Comparison of ENCODE assay signal across 1 cellular context in the genomic region with DNA sequence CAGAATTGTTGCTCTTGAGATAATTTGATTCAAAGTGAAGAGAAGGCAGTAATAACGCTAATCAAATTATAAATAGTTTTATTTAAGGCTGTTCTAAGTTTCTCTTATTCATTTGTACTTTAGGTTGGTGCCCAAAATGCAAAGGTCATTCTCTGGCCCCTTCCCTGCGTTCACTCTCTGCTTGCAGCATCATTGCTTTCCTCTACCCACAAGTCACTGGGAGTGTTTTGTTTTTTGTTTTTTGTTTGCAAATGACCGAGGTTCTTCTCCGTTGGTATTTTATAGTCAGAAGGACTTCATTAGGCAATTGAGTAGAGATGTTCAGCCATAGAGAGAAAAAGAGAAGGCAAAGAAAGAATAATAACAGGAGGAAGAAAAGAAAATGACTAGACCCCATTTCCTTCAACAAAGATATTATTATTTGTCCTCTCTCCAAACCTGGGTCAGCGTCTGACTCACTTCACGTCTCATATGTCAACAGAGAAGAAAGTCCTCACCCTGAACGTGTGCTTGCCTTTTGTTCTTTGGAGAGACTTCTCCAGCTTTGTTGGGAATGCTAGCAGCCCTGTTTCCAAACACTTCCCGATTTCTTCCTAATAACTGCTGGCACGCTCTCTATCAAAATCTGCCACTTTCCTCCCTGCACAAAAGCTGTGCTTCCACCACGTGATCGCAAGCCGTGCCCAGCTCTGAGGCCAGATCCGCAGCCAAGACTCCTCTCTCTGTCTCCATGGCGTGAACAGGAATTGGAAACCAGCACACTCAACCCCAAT.
A peak's percentile ranks its signal among the peaks of the same experiment; 100 is the strongest.
TF ChIP-seq lines count a peak whose summit lies in the region.

No MANE protein-coding gene starts in this region.

TF ChIP-seq in K562, 482 proteins besides CTCF, POLR2A, EP300 and RAD21 (continued from another document):
- TF ChIP-seq, protein P1, sequence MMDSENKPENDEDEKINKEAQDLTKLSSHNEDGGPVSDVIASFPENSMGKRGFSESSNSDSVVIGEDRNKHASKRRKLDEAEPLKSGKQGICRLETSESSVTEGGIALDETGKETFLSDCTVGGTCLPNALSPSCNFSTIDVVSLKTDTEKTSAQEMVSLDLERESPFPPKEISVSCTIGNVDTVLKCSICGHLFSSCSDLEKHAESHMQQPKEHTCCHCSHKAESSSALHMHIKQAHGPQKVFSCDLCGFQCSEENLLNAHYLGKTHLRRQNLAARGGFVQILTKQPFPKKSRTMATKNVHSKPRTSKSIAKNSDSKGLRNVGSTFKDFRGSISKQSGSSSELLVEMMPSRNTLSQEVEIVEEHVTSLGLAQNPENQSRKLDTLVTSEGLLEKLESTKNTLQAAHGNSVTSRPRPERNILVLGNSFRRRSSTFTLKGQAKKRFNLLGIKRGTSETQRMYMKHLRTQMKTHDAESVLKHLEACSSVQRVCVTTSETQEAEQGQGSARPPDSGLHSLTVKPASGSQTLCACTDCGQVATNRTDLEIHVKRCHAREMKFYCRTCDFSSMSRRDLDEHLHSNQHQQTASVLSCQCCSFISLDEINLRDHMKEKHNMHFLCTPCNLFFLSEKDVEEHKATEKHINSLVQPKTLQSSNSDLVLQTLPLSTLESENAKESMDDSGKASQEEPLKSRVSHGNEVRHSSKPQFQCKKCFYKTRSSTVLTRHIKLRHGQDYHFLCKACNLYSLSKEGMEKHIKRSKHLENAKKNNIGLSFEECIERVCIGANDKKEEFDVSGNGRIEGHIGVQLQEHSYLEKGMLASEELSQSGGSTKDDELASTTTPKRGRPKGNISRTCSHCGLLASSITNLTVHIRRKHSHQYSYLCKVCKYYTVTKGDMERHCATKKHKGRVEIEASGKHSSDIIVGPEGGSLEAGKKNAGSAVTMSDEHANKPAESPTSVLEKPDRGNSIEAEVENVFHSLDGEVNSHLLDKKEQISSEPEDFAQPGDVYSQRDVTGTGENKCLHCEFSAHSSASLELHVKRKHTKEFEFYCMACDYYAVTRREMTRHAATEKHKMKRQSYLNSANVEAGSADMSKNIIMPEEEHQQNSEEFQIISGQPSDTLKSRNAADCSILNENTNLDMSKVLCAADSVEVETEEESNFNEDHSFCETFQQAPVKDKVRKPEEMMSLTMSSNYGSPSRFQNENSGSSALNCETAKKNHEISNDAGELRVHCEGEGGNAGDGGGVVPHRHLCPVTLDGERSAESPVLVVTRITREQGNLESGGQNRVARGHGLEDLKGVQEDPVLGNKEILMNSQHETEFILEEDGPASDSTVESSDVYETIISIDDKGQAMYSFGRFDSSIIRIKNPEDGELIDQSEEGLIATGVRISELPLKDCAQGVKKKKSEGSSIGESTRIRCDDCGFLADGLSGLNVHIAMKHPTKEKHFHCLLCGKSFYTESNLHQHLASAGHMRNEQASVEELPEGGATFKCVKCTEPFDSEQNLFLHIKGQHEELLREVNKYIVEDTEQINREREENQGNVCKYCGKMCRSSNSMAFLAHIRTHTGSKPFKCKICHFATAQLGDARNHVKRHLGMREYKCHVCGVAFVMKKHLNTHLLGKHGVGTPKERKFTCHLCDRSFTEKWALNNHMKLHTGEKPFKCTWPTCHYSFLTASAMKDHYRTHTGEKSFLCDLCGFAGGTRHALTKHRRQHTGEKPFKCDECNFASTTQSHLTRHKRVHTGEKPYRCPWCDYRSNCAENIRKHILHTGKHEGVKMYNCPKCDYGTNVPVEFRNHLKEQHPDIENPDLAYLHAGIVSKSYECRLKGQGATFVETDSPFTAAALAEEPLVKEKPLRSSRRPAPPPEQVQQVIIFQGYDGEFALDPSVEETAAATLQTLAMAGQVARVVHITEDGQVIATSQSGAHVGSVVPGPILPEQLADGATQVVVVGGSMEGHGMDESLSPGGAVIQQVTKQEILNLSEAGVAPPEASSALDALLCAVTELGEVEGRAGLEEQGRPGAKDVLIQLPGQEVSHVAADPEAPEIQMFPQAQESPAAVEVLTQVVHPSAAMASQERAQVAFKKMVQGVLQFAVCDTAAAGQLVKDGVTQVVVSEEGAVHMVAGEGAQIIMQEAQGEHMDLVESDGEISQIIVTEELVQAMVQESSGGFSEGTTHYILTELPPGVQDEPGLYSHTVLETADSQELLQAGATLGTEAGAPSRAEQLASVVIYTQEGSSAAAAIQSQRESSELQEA (IDR thresholded peaks at IDR 0.05; ENCODE audit: low read depth), result no peak
- TF ChIP-seq HEY1 (CRISPR knock-in tag; IDR thresholded peaks at IDR 0.05; ENCODE audit: borderline replicate concordance), result no peak
- TF ChIP-seq, protein P2, sequence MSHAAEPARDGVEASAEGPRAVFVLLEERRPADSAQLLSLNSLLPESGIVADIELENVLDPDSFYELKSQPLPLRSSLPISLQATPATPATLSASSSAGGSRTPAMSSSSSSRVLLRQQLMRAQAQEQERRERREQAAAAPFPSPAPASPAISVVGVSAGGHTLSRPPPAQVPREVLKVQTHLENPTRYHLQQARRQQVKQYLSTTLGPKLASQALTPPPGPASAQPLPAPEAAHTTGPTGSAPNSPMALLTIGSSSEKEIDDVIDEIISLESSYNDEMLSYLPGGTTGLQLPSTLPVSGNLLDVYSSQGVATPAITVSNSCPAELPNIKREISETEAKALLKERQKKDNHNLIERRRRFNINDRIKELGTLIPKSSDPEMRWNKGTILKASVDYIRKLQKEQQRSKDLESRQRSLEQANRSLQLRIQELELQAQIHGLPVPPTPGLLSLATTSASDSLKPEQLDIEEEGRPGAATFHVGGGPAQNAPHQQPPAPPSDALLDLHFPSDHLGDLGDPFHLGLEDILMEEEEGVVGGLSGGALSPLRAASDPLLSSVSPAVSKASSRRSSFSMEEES (CRISPR knock-in tag; IDR thresholded peaks at IDR 0.05), result 0 out of 2 replicates have a peak, but pooled peaks have one; percentile 6
- TF ChIP-seq, protein P3, sequence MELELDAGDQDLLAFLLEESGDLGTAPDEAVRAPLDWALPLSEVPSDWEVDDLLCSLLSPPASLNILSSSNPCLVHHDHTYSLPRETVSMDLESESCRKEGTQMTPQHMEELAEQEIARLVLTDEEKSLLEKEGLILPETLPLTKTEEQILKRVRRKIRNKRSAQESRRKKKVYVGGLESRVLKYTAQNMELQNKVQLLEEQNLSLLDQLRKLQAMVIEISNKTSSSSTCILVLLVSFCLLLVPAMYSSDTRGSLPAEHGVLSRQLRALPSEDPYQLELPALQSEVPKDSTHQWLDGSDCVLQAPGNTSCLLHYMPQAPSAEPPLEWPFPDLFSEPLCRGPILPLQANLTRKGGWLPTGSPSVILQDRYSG (tag; conservative IDR thresholded peaks at IDR 0.05; ENCODE audit: low read depth), result no peak
- TF ChIP-seq YBX1 (IDR thresholded peaks at IDR 0.05), result no peak
- TF ChIP-seq, protein P4, sequence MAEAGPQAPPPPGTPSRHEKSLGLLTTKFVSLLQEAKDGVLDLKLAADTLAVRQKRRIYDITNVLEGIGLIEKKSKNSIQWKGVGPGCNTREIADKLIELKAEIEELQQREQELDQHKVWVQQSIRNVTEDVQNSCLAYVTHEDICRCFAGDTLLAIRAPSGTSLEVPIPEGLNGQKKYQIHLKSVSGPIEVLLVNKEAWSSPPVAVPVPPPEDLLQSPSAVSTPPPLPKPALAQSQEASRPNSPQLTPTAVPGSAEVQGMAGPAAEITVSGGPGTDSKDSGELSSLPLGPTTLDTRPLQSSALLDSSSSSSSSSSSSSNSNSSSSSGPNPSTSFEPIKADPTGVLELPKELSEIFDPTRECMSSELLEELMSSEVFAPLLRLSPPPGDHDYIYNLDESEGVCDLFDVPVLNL (CRISPR knock-in tag; IDR thresholded peaks at IDR 0.05; ENCODE audit: low read depth), result no peak
- TF ChIP-seq REST (CRISPR knock-in tag; IDR thresholded peaks at IDR 0.05; ENCODE audit: low read depth), result no peak
- no peak for TF ChIP-seq GTF2A2 (tag; IDR thresholded peaks at IDR 0.05)
- TF ChIP-seq HLTF (IDR thresholded peaks at IDR 0.05), result no peak
TF ChIP-seq in K562: peak in this region for 2.
